ENCODE assay signal across 8 cellular contexts in genomic region chr12:75944097-75944904, GRCh38.
DNase-seq lines count a peak whose midpoint lies in the region; ATAC-seq, FAIRE-seq and TF ChIP-seq lines count a peak whose summit lies in the region.

No MANE protein-coding gene starts in this region.

- H3K27me3 ChIP-seq in BJ (ENCODE audit: control insufficient read depth, insufficient read depth, low read length) (no peaks in the 10 kb centered on the region), OCI-LY3 (ENCODE audit: low read depth, low read length) (no peaks in the 10 kb centered on the region), bronchial epithelial cell (ENCODE audit: control insufficient read depth, insufficient read depth, low read length) (no peaks in the 10 kb centered on the region)

- H3K9ac ChIP-seq in OCI-LY3 (ENCODE audit: low read length): no peak overlapping the region

- no peak overlapping the region for H2AFZ ChIP-seq in OCI-LY3 (ENCODE audit: low read depth, low read length)

- H3K36me3 ChIP-seq in BJ (ENCODE audit: control insufficient read depth, insufficient read depth, low read length) (no peaks in the 10 kb centered on the region), OCI-LY3 (replicated peaks; ENCODE audit: low read depth, low read length) (no peaks in the 10 kb centered on the region), bronchial epithelial cell (ENCODE audit: control insufficient read depth, insufficient read depth, low read length) (no peaks in the 10 kb centered on the region)

- peak overlapping the region; percentile 56 for H3K4me2 ChIP-seq in OCI-LY3 (ENCODE audit: low read length)

- no peaks in the 10 kb centered on the region for H3K79me2 ChIP-seq in OCI-LY3 (ENCODE audit: low read length)

- ATAC-seq in GM18873 (IDR thresholded peaks at IDR 0.05; ENCODE audit: low FRiP score, unreplicated experiment) (peak; percentile 98), HG03064 (IDR thresholded peaks at IDR 0.05; ENCODE audit: low read depth, unreplicated experiment) (peak; percentile 98)

- DNase-seq in BJ (ENCODE audit: low read depth) (peak; percentile 84), bronchial epithelial cell (ENCODE audit: low read depth) (peak; percentile 97), medulla oblongata (ENCODE audit: extremely low spot score) (peak; percentile 14), substantia nigra (lab: John Stamatoyannopoulos, UW) (no peak)
- no peak for DNase-seq in stimulated activated CD8-positive, alpha-beta memory T cell treated with anti-CD3 and anti-CD28 coated beads, Interleukin-4, amount 100 ng/mL, for 48 hours

- no peaks in the 10 kb centered on the region for H3K9me3 ChIP-seq in OCI-LY3 (ENCODE audit: insufficient read depth, low read length)

- H3K4me3 ChIP-seq in BJ (ENCODE audit: low read depth, low read length): no peak overlapping the region
- H3K4me3 ChIP-seq in OCI-LY3 (ENCODE audit: low read length): peak overlapping the region; percentile 33; the same call in 1 of the 2 replicates
- H3K4me3 ChIP-seq in bronchial epithelial cell (ENCODE audit: low read depth, low read length): no peak overlapping the region

- H3K27ac ChIP-seq in OCI-LY3 (ENCODE audit: low read length): 0 out of 2 replicates have a peak overlapping the region, but pooled peaks have one; percentile 38
- no peak overlapping the region for H3K27ac ChIP-seq in substantia nigra (ENCODE audit: low read depth, low read length, poor library complexity, severe bottlenecking)

- CTCF ChIA-PET in BJ (lab: Yijun Ruan, JAX): interaction anchor here (1.0 to 2.2 kb wide), 3 partner anchors 13 to 93 kb away, joined by 3 to 5 read pairs (median 3); no protein-coding TSS in a partner anchor

- no peak for FAIRE-seq in bronchial epithelial cell (lab: Jason Lieb, UNC)

- TF ChIP-seq CTCF in BJ (IDR thresholded peaks at IDR 0.05; ENCODE audit: insufficient read depth, low read depth, low read length) (no peak), OCI-LY3 (IDR thresholded peaks at IDR 0.05; ENCODE audit: low read depth, low read length) (no peak), bronchial epithelial cell (IDR thresholded peaks at IDR 0.05; ENCODE audit: insufficient read depth, low read length, severe bottlenecking) (no peak)

- peaks cover 14% of the 10 kb centered on the region for H3K4me1 ChIP-seq in OCI-LY3 (ENCODE audit: low read length)

- POLR2A ChIA-PET in BJ (lab: Charles Lee): no interaction called here

- H4K20me1 ChIP-seq in OCI-LY3 (ENCODE audit: insufficient read depth, low read length): no peaks in the 10 kb centered on the region

Comparison
In these comparisons a context has a peak if more than half of its experiments do, and no peak if none do; other contexts are left out.
1. DNase-seq: peak in BJ (single experiment), bronchial epithelial cell (single experiment) and medulla oblongata (single experiment); none in stimulated activated CD8-positive, alpha-beta memory T cell treated with anti-CD3 and anti-CD28 coated beads, Interleukin-4, amount 100 ng/mL, for 48 hours (single experiment) and substantia nigra (0 of 49).